8 cellular contexts compared by ENCODE assay signal in genomic region chr19:53870485-53870844, GRCh38. TPM values are rescaled to one million over a fixed set of nuclear protein-coding genes. Genes with fewer than 3 reads are reported as not detected.
A peak's percentile ranks its signal among the peaks of the same experiment; 100 is the strongest.
DNase-seq lines count a peak whose midpoint lies in the region; ATAC-seq, FAIRE-seq and TF ChIP-seq lines count a peak whose summit lies in the region.

No MANE protein-coding gene starts in this region.

- CTCF ChIA-PET in A549 (lab: Yijun Ruan, JAX): interaction anchor here (1.2 to 2.4 kb wide), 6 partner anchors 12 to 161 kb away, joined by 3 to 12 read pairs (median 6); partner anchors contain the start of gene PRKCG

- DNase-seq in A549 (ENCODE audit: low read depth in 1 of 2, low spot score in 1 of 2) (peak in 1 of 2 experiments; percentile 54), HuH-7 (ENCODE audit: low spot score) (peak; percentile 5), ascending aorta (ENCODE audit: low spot score in 2 of 2) (no peak), NCI-H187 (lab: John Stamatoyannopoulos, UW) (no peak)

- H3K4me1 ChIP-seq in A549 (peaks cover 12% of the 10 kb centered on the region; the same call in 2 of the 3 replicates), ascending aorta (peaks cover 3 to 37% of the 10 kb centered on the region in 2 donors), mononuclear cell (ENCODE audit: insufficient read depth, low read length) (peaks cover 74% of the 10 kb centered on the region)

- peak overlapping the region; percentile 94; a peak in 5 of 6 replicates for H3K27ac ChIP-seq in A549
- H3K27ac ChIP-seq in ascending aorta: peak overlapping the region; percentile 98 to 99

- no peak for TF ChIP-seq RAD21 in A549 (conservative IDR thresholded peaks at IDR 0.05 in 1 of 2, IDR thresholded peaks at IDR 0.05 in 1 of 2)

- H3K9me3 ChIP-seq in A549: no peaks in the 10 kb centered on the region
- no peaks in the 10 kb centered on the region for H3K9me3 ChIP-seq in ascending aorta
- H3K9me3 ChIP-seq in mononuclear cell (ENCODE audit: low read depth, low read length): no peaks in the 10 kb centered on the region

- ATAC-seq in A549: no peak
- ATAC-seq in GM18861 (IDR thresholded peaks at IDR 0.05; ENCODE audit: unreplicated experiment): no peak
- no peak for ATAC-seq in HG03280 (IDR thresholded peaks at IDR 0.05; ENCODE audit: unreplicated experiment)
- ATAC-seq in HG02938 (IDR thresholded peaks at IDR 0.05; ENCODE audit: unreplicated experiment): no peak

- H3K4me2 ChIP-seq in A549: peak overlapping the region; percentile 93

- FAIRE-seq in A549 (lab: Jason Lieb, UNC): no peak

- H3K27me3 ChIP-seq in ascending aorta: no peaks in the 10 kb centered on the region
- no peaks in the 10 kb centered on the region for H3K27me3 ChIP-seq in mononuclear cell (ENCODE audit: insufficient read depth, low read length)

- WGBS in A549 (ENCODE audit: missing lambda C conversion rate): 88% methylated on average over 5 of the region's 5 CpGs

- H3K36me3 ChIP-seq in ascending aorta: peaks cover 44 to 50% of the 10 kb centered on the region in 2 donors

- intact Hi-C loops in ascending aorta (cut with DNase I): loop anchor here (10.0 kb wide), 1 partner anchor 1946 kb away; the partner anchor contains the start of gene ZNF613

- TF ChIP-seq CTCF in A549 (IDR thresholded peaks at IDR 0.05) (no peak), ascending aorta (IDR thresholded peaks at IDR 0.05) (no peak)

- H3K4me3 ChIP-seq in A549 (peak overlapping the region; percentile 69; the same call in 1 of the 3 replicates), ascending aorta (peak overlapping the region in 1 of 2 donors; percentile 86), mononuclear cell (ENCODE audit: low read length) (peak overlapping the region; percentile 43)

- POLR2A ChIA-PET in A549 (lab: Yijun Ruan, JAX): no interaction called here

- TF ChIP-seq EP300 in A549 (IDR thresholded peaks at IDR 0.05): no peak

- no peak for TF ChIP-seq POLR2A in A549 (IDR thresholded peaks at IDR 0.05; ENCODE audit: low read length)

TF ChIP-seq in A549, 52 proteins besides CTCF, POLR2A, EP300 and RAD21 (continues in another document):
- TF ChIP-seq GATA3 (IDR thresholded peaks at IDR 0.05; ENCODE audit: borderline replicate concordance) (no peak), FOSB (CRISPR knock-in tag; IDR thresholded peaks at IDR 0.05) (peak; percentile 87), KDM5A (IDR thresholded peaks at IDR 0.05) (no peak), CEBPB (IDR thresholded peaks at IDR 0.05) (no peak), CHD4 (IDR thresholded peaks at IDR 0.05; ENCODE audit: borderline replicate concordance) (no peak), FOSL2 (IDR thresholded peaks at IDR 0.05) (no peak), FOSL2 (CRISPR knock-in tag; IDR thresholded peaks at IDR 0.05) (no peak), ZSCAN20 (CRISPR knock-in tag; IDR thresholded peaks at IDR 0.05) (no peak), TP53 (CRISPR knock-in tag; IDR thresholded peaks at IDR 0.05) (peak; percentile 26; the same call in 1 of the 2 replicates), MYC (IDR thresholded peaks at IDR 0.05; ENCODE audit: borderline replicate concordance, low read length) (no peak), CBX2 (IDR thresholded peaks at IDR 0.05; ENCODE audit: borderline replicate concordance, low read depth) (no peak), E2F6 (IDR thresholded peaks at IDR 0.05; ENCODE audit: borderline replicate concordance, low read depth) (no peak), EHMT2 (IDR thresholded peaks at IDR 0.05; ENCODE audit: low read depth) (no peak), PBX3 (IDR thresholded peaks at IDR 0.05) (no peak), FOXS1 (CRISPR knock-in tag; IDR thresholded peaks at IDR 0.05) (no peak)
- TF ChIP-seq, protein P1, sequence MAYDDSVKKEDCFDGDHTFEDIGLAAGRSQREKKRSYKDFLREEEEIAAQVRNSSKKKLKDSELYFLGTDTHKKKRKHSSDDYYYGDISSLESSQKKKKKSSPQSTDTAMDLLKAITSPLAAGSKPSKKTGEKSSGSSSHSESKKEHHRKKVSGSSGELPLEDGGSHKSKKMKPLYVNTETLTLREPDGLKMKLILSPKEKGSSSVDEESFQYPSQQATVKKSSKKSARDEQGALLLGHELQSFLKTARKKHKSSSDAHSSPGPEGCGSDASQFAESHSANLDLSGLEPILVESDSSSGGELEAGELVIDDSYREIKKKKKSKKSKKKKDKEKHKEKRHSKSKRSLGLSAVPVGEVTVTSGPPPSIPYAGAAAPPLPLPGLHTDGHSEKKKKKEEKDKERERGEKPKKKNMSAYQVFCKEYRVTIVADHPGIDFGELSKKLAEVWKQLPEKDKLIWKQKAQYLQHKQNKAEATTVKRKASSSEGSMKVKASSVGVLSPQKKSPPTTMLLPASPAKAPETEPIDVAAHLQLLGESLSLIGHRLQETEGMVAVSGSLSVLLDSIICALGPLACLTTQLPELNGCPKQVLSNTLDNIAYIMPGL (CRISPR knock-in tag; IDR thresholded peaks at IDR 0.05; ENCODE audit: borderline replicate concordance): no peak
- TF ChIP-seq, protein P2, sequence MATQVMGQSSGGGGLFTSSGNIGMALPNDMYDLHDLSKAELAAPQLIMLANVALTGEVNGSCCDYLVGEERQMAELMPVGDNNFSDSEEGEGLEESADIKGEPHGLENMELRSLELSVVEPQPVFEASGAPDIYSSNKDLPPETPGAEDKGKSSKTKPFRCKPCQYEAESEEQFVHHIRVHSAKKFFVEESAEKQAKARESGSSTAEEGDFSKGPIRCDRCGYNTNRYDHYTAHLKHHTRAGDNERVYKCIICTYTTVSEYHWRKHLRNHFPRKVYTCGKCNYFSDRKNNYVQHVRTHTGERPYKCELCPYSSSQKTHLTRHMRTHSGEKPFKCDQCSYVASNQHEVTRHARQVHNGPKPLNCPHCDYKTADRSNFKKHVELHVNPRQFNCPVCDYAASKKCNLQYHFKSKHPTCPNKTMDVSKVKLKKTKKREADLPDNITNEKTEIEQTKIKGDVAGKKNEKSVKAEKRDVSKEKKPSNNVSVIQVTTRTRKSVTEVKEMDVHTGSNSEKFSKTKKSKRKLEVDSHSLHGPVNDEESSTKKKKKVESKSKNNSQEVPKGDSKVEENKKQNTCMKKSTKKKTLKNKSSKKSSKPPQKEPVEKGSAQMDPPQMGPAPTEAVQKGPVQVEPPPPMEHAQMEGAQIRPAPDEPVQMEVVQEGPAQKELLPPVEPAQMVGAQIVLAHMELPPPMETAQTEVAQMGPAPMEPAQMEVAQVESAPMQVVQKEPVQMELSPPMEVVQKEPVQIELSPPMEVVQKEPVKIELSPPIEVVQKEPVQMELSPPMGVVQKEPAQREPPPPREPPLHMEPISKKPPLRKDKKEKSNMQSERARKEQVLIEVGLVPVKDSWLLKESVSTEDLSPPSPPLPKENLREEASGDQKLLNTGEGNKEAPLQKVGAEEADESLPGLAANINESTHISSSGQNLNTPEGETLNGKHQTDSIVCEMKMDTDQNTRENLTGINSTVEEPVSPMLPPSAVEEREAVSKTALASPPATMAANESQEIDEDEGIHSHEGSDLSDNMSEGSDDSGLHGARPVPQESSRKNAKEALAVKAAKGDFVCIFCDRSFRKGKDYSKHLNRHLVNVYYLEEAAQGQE (IDR thresholded peaks at IDR 0.05): no peak

RNA-seq across cellular contexts. Expression of gene MYADM, which starts 2.8 kb away (rescaled TPM):
- polyA plus RNA-seq in A549 (2011; rRNA removed): 37.7 and 56.1 TPM in 2 replicates
- polyA plus RNA-seq in A549 (2012; cell fraction: cytosol; rRNA removed): 83.9 and 158 TPM in 2 replicates
- 385 and 422 TPM in 2 replicates for polyA plus RNA-seq in A549 (2012; cell fraction: nucleus; rRNA removed)
- 90.4 to 103 TPM (median 90.7 TPM) in 3 replicates for polyA plus RNA-seq in A549 (2017; fragmentation: RNase III; extraction: RNeasy Plus Mini Kit Qiagen cat#74134 plus additional on column Dnase treatment)
- 50.8 and 63.0 TPM in 2 replicates for polyA minus RNA-seq in A549 (2011; rRNA and poly(A)+ RNA removed)
- 422 TPM for total RNA-seq in ascending aorta
- 51.9 TPM for total RNA-seq in mononuclear cell

RNA-seq across cellular contexts. Expression of gene PRKCG, which starts 11.5 kb away (rescaled TPM):
- polyA plus RNA-seq in A549 (2011; rRNA removed) (0.61 and 0.79 TPM in 2 replicates), A549 (2017; fragmentation: RNase III; extraction: RNeasy Plus Mini Kit Qiagen cat#74134 plus additional on column Dnase treatment) (0.81 to 0.96 TPM (median 0.81 TPM) in 3 replicates)
- polyA plus RNA-seq in A549 (2012; cell fraction: cytosol; rRNA removed): 1.2 and 1.3 TPM in 2 replicates
- polyA plus RNA-seq in A549 (2012; cell fraction: nucleus; rRNA removed): 8.9 and 9.2 TPM in 2 replicates
- 1.5 and 2.6 TPM in 2 replicates for polyA minus RNA-seq in A549 (2011; rRNA and poly(A)+ RNA removed)
- total RNA-seq in ascending aorta (not detected), mononuclear cell (0.10 TPM)

RNA-seq across cellular contexts. Expression of gene CACNG7, which starts 38.6 kb away (rescaled TPM):
- 11.5 and 12.8 TPM in 2 replicates for polyA plus RNA-seq in A549 (2011; rRNA removed)
- 26.4 and 37.4 TPM in 2 replicates for polyA plus RNA-seq in A549 (2012; cell fraction: cytosol; rRNA removed)
- polyA plus RNA-seq in A549 (2012; cell fraction: nucleus; rRNA removed): 33.7 and 37.2 TPM in 2 replicates
- polyA plus RNA-seq in A549 (2017; fragmentation: RNase III; extraction: RNeasy Plus Mini Kit Qiagen cat#74134 plus additional on column Dnase treatment): 6.3 to 7.6 TPM (median 6.8 TPM) in 3 replicates
- 6.0 and 7.6 TPM in 2 replicates for polyA minus RNA-seq in A549 (2011; rRNA and poly(A)+ RNA removed)
- total RNA-seq in ascending aorta: not detected
- not detected for total RNA-seq in mononuclear cell

RNA-seq across cellular contexts. Expression of gene NLRP12, which starts 46.4 kb away (rescaled TPM):
- polyA plus RNA-seq in A549 (2011; rRNA removed) (0.03 and 0.04 TPM in 2 replicates), A549 (2017; fragmentation: RNase III; extraction: RNeasy Plus Mini Kit Qiagen cat#74134 plus additional on column Dnase treatment) (0.03 TPM in 1 of 3 replicates, not detected in the others)
- 0.01 and 0.03 TPM in 2 replicates for polyA plus RNA-seq in A549 (2012; cell fraction: cytosol; rRNA removed)
- polyA plus RNA-seq in A549 (2012; cell fraction: nucleus; rRNA removed): 0.01 TPM in 1 of 2 replicates, not detected in the other
- 0.25 TPM in 1 of 2 replicates, not detected in the other for polyA minus RNA-seq in A549 (2011; rRNA and poly(A)+ RNA removed)
- total RNA-seq in ascending aorta (not detected), mononuclear cell (6.9 TPM)
